ENCODE assay signal across 19 cellular contexts in the genomic region with DNA sequence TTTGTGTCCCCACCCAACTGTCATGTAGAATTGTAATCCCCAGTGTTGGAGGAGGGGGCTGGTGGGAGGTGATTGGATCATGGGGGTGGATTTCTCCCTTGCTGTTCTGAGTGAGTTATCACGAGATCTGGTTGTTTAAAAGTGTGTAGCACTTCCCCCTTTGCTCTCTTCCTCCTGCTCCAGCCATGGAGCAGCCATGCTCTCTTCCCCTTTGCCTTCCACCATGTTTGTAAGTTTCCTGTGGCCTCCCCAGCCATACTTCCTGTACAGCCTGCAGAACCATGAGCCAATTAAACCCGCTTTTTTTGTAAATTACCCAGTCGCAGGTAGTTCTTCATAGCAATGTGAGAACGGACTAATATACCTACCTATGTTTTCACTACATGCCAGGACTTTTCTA. TPM values are rescaled to one million over a fixed set of nuclear protein-coding genes. Genes with fewer than 3 reads are reported as not detected.
DNase-seq lines count a peak whose midpoint lies in the region; ATAC-seq and TF ChIP-seq lines count a peak whose summit lies in the region.
"Had no signal": no experiment of that assay in that cellular context is flagged by ENCODE, and none has a peak within 500 bp of the region (broad histone marks: within the 10 kb centered on the region; RNA-seq: fewer than 3 reads in every experiment).

No MANE protein-coding gene starts in this region.

- peaks cover 26 to 38% of the 10 kb centered on the region in 2 donors for H3K4me1 Mint-ChIP-seq in natural killer cell treated with Interleukin-12 subunit alpha and Interleukin-12 subunit beta and Interleukin-15 and Interleukin-18, amount 100 ng/mL, for 72 hours (ENCODE audit: low read depth in 2 of 2)
- H3K4me1 Mint-ChIP-seq in natural killer cell (peaks cover 24 to 25% of the 10 kb centered on the region in 2 donors), activated B cell treated with CpG ODN at 0.5 μM for 24 hours (peaks cover 34% of the 10 kb centered on the region), type B pancreatic cell (ENCODE audit: unreplicated experiment) (peaks cover 13% of the 10 kb centered on the region), nephron progenitor cell (peaks cover 20% of the 10 kb centered on the region)
- peaks cover 14 to 42% (median 36%) of the 10 kb centered on the region in 4 donors for H3K4me1 Mint-ChIP-seq in naive thymus-derived CD8-positive, alpha-beta T cell

- ATAC-seq in natural killer cell treated with Interleukin-12 subunit alpha and Interleukin-12 subunit beta and Interleukin-15 and Interleukin-18, amount 100 ng/mL, for 72 hours: no peak
- ATAC-seq in natural killer cell (no peak), activated B cell treated with CpG ODN at 0.5 μM for 24 hours (ENCODE audit: low read depth) (no peak)
- ATAC-seq in naive thymus-derived CD8-positive, alpha-beta T cell: no peak

- peaks cover 7% of the 10 kb centered on the region for H3K36me3 Mint-ChIP-seq in natural killer cell treated with Interleukin-12 subunit alpha and Interleukin-12 subunit beta and Interleukin-15 and Interleukin-18, amount 100 ng/mL, for 72 hours
- H3K36me3 Mint-ChIP-seq in natural killer cell (no peaks in the 10 kb centered on the region), activated B cell treated with CpG ODN at 0.5 μM for 24 hours (ENCODE audit: low read depth) (peaks cover 10% of the 10 kb centered on the region), type B pancreatic cell (peaks cover 4% of the 10 kb centered on the region), nephron progenitor cell (ENCODE audit: low read depth) (peaks cover 5% of the 10 kb centered on the region)
- peaks cover 0 to 6% (median 6%) of the 10 kb centered on the region in 3 donors for H3K36me3 Mint-ChIP-seq in naive thymus-derived CD8-positive, alpha-beta T cell

- CTCF ChIA-PET in activated B cell treated with CpG ODN at 0.5 μM for 24 hours (lab: Charles Lee): interaction anchor here (0.7 to 5.1 kb wide), 10 partner anchors 9 to 894 kb away, joined by 3 to 20 read pairs (median 6); no protein-coding TSS in a partner anchor

- no peaks in the 10 kb centered on the region for H3K27me3 Mint-ChIP-seq in natural killer cell treated with Interleukin-12 subunit alpha and Interleukin-12 subunit beta and Interleukin-15 and Interleukin-18, amount 100 ng/mL, for 72 hours
- H3K27me3 Mint-ChIP-seq in natural killer cell (ENCODE audit: low read depth in 2 of 2): no peaks in the 10 kb centered on the region
- H3K27me3 Mint-ChIP-seq in activated B cell treated with CpG ODN at 0.5 μM for 24 hours: no peaks in the 10 kb centered on the region
- no peaks in the 10 kb centered on the region for H3K27me3 Mint-ChIP-seq in type B pancreatic cell
- no peaks in the 10 kb centered on the region for H3K27me3 Mint-ChIP-seq in naive thymus-derived CD8-positive, alpha-beta T cell
- peaks cover 6% of the 10 kb centered on the region for H3K27me3 Mint-ChIP-seq in nephron progenitor cell (ENCODE audit: low read depth, poor library complexity)

- intact Hi-C loops in natural killer cell (cut with micrococcal nuclease): loop anchor here (2.0 to 5.0 kb wide), 2 partner anchors 68 to 1386 kb away; a partner anchor contains a TSS
- intact Hi-C loops in activated B cell treated with CpG ODN at 0.5 μM for 24 hours (cut with micrococcal nuclease): loop anchor here (5.0 kb wide), 1 partner anchor 724 kb away; no protein-coding TSS in a partner anchor

- H3K9me3 Mint-ChIP-seq in natural killer cell treated with Interleukin-12 subunit alpha and Interleukin-12 subunit beta and Interleukin-15 and Interleukin-18, amount 100 ng/mL, for 72 hours: no peaks in the 10 kb centered on the region
- H3K9me3 Mint-ChIP-seq in natural killer cell (no peaks in the 10 kb centered on the region), activated B cell treated with CpG ODN at 0.5 μM for 24 hours (no peaks in the 10 kb centered on the region), type B pancreatic cell (no peaks in the 10 kb centered on the region), nephron progenitor cell (no peaks in the 10 kb centered on the region)
- H3K9me3 Mint-ChIP-seq in naive thymus-derived CD8-positive, alpha-beta T cell: no peaks in the 10 kb centered on the region
- H3K9me3 Mint-ChIP-seq: endodermal cell had no signal

- H3K27ac Mint-ChIP-seq in natural killer cell treated with Interleukin-12 subunit alpha and Interleukin-12 subunit beta and Interleukin-15 and Interleukin-18, amount 100 ng/mL, for 72 hours: peak overlapping the region; percentile 21 to 61
- H3K27ac Mint-ChIP-seq in natural killer cell (peak overlapping the region in 1 of 2 donors; percentile 79), activated B cell treated with CpG ODN at 0.5 μM for 24 hours (peak overlapping the region; percentile 54), type B pancreatic cell (no peak overlapping the region), nephron progenitor cell (no peak overlapping the region)
- peak overlapping the region in 2 of 10 donors; percentile 6 to 46 for H3K27ac Mint-ChIP-seq in naive thymus-derived CD8-positive, alpha-beta T cell
- H3K27ac Mint-ChIP-seq: endodermal cell had no signal

- TF ChIP-seq CTCF in natural killer cell (IDR thresholded peaks at IDR 0.05) (no peak), activated B cell treated with CpG ODN at 0.5 μM for 24 hours (IDR thresholded peaks at IDR 0.05) (no peak), type B pancreatic cell (conservative IDR thresholded peaks at IDR 0.05) (no peak), GM13977 (IDR thresholded peaks at IDR 0.05; ENCODE audit: extremely low read depth, insufficient read depth, missing control alignments) (no peak), nephron progenitor cell (IDR thresholded peaks at IDR 0.05) (no peak)

- no peak for DNase-seq in natural killer cell treated with Interleukin-12 subunit alpha and Interleukin-12 subunit beta and Interleukin-15 and Interleukin-18, amount 100 ng/mL, for 72 hours (ENCODE audit: low spot score)
- DNase-seq in natural killer cell (no peak), Kasumi-1 (lab: John Stamatoyannopoulos, UW) (peak; percentile 22 to 56), activated B cell treated with CpG ODN at 0.5 μM for 24 hours (no peak), type B pancreatic cell (ENCODE audit: extremely low spot score, unreplicated experiment) (no peak), GM13977 (ENCODE audit: low spot score) (no peak), nephron progenitor cell (no peak)
- DNase-seq in naive thymus-derived CD8-positive, alpha-beta T cell: no peak
- DNase-seq: activated CD4-positive, alpha-beta T cell treated with anti-CD3 and anti-CD28 coated beads for 4 hours; adrenal gland; DMS53; endodermal cell; kidney; NK-92 treated with Interleukin-12 subunit alpha and Interleukin-12 subunit beta, amount 100 ng/mL, for 24 hours; RPMI8226; SK-N-SH; stimulated activated CD4-positive, alpha-beta T cell treated with anti-CD3 and anti-CD28 coated beads, Interleukin-2, amount 100 ng/mL, for 48 hours; stimulated activated naive CD4-positive, alpha-beta T cell; T-helper 9 cell had no signal

- in situ Hi-C loops in GM13977 (cut with MboI; ENCODE audit: low pct_unique_long_range_greater_than_20kb, low sequenced_read_pairs, unreplicated experiment): loop anchor here (10.0 to 25.0 kb wide), 4 partner anchors 54 to 1409 kb away; no protein-coding TSS in a partner anchor

- peak overlapping the region; percentile 12 for H3K4me3 Mint-ChIP-seq in natural killer cell treated with Interleukin-12 subunit alpha and Interleukin-12 subunit beta and Interleukin-15 and Interleukin-18, amount 100 ng/mL, for 72 hours
- H3K4me3 Mint-ChIP-seq in natural killer cell (no peak overlapping the region), activated B cell treated with CpG ODN at 0.5 μM for 24 hours (no peak overlapping the region), type B pancreatic cell (peak overlapping the region; percentile 37), nephron progenitor cell (no peak overlapping the region)
- H3K4me3 Mint-ChIP-seq in naive thymus-derived CD8-positive, alpha-beta T cell: peak overlapping the region in 1 of 10 donors; percentile 19
- H3K4me3 Mint-ChIP-seq: endodermal cell had no signal

- POLR2A ChIA-PET in activated B cell treated with CpG ODN at 0.5 μM for 24 hours (lab: Charles Lee): no interaction called here
- POLR2A ChIA-PET in naive thymus-derived CD8-positive, alpha-beta T cell (lab: Charles Lee): no interaction called here

RNA-seq across cellular contexts. Expression of a gene that starts 2.6 kb away (rescaled TPM):
- total RNA-seq in natural killer cell treated with Interleukin-12 subunit alpha and Interleukin-12 subunit beta and Interleukin-15 and Interleukin-18, amount 100 ng/mL, for 72 hours: 10 to 100 TPM; 61.3 to 76.3 TPM
- total RNA-seq in natural killer cell (10 to 100 TPM; 29.8 to 40.9 (median 38.0) TPM), activated B cell treated with CpG ODN at 0.5 μM for 24 hours (21.7 and 27.3 TPM in 2 replicates), type B pancreatic cell (ENCODE audit: low replicate concordance) (15.3 and 15.8 TPM in 2 replicates)
- total RNA-seq in naive thymus-derived CD8-positive, alpha-beta T cell: 10 to 100 TPM; 23.2 to 29.3 TPM
- polyA plus RNA-seq in naive thymus-derived CD8-positive, alpha-beta T cell: 10 to 100 TPM; 22.1 to 33.0 (median 29.0) TPM

RNA-seq across cellular contexts. Expression of a gene that starts 3.8 kb away (rescaled TPM):
- 10 to 100 TPM; 34.9 TPM for total RNA-seq in natural killer cell treated with Interleukin-12 subunit alpha and Interleukin-12 subunit beta and Interleukin-15 and Interleukin-18, amount 100 ng/mL, for 72 hours
- 10 to 100 TPM; 14.3 to 19.9 (median 18.7) TPM for total RNA-seq in natural killer cell
- 6.2 and 6.3 TPM in 2 replicates for total RNA-seq in activated B cell treated with CpG ODN at 0.5 μM for 24 hours
- total RNA-seq in type B pancreatic cell (ENCODE audit: low replicate concordance): 8.7 and 10.1 TPM in 2 replicates
- total RNA-seq in naive thymus-derived CD8-positive, alpha-beta T cell: 1 to 10 TPM; 7.3 to 7.7 TPM
- polyA plus RNA-seq in naive thymus-derived CD8-positive, alpha-beta T cell: 1 to 10 TPM; 2.0 to 2.6 (median 2.4) TPM

Comparison
In these comparisons a context has a peak if more than half of its experiments do, and no peak if none do; other contexts are left out.
1. H3K4me3 Mint-ChIP-seq: peak in natural killer cell treated with Interleukin-12 subunit alpha and Interleukin-12 subunit beta and Interleukin-15 and Interleukin-18, amount 100 ng/mL, for 72 hours (single experiment) and type B pancreatic cell (single experiment); none in natural killer cell (single experiment), activated B cell treated with CpG ODN at 0.5 μM for 24 hours (single experiment) and nephron progenitor cell (single experiment).
2. DNase-seq: peak in Kasumi-1 (2 of 2); none in natural killer cell treated with Interleukin-12 subunit alpha and Interleukin-12 subunit beta and Interleukin-15 and Interleukin-18, amount 100 ng/mL, for 72 hours (single experiment), natural killer cell (single experiment), activated B cell treated with CpG ODN at 0.5 μM for 24 hours (single experiment), type B pancreatic cell (single experiment), GM13977 (single experiment), naive thymus-derived CD8-positive, alpha-beta T cell (0 of 10) and nephron progenitor cell (single experiment).
3. H3K27ac Mint-ChIP-seq: peak in natural killer cell treated with Interleukin-12 subunit alpha and Interleukin-12 subunit beta and Interleukin-15 and Interleukin-18, amount 100 ng/mL, for 72 hours (2 of 2) and activated B cell treated with CpG ODN at 0.5 μM for 24 hours (single experiment); none in type B pancreatic cell (single experiment) and nephron progenitor cell (single experiment).